Comparison of ENCODE assay signal across 10 cellular contexts in the genomic region with DNA sequence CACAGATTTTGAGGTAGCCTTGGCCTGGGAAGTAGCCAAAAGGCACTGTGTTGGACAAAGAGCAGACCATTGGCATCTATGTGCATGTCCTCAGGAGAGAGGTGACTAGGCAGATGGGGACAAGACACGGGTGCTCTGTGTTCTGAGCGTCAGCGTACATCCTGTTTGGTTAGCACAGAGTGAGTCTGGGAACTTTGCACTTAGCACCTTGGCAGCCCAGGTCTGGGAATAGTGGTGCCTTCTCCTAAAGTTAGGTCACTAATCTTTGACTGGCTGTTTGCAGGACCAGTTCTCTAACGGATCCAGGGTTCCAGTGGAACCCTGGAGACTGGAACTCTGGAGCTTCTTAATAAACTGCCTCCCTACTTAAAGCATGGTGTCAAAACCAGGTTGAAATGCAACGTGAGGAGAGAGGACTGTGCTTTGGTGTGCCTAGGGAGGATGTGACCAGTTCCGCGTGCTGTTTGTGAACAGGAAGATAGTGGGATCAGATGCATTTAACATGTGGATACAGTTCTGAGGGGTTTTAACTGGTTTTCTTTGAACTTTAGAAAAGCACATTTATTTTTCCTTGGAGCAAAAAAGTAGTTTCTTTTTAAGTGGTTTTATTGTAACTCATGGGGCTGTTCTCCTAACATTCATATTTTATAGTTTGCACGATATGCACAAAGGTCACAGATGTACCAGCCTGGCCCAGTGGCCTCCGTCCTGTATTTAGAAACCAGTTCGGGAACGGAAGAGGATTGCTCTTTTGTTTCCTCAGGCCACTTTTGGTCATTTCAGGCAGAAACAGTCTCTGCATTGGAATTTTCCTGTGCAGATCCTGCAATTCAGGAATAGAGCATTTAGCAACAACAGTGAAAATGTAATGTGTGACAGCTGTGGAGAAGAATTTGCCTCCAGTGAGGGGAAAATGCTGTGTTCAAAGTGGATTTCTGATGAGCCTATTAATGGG. TPM values are rescaled to one million over a fixed set of nuclear protein-coding genes. Genes with fewer than 3 reads are reported as not detected.
DNase-seq lines count a peak whose midpoint lies in the region; ATAC-seq and TF ChIP-seq lines count a peak whose summit lies in the region.
"Had no signal": no experiment of that assay in that cellular context is flagged by ENCODE, and none has a peak within 500 bp of the region (broad histone marks: within the 10 kb centered on the region; RNA-seq: fewer than 3 reads in every experiment).

No MANE protein-coding gene starts in this region.

- no peak overlapping the region for H3K4me3 Mint-ChIP-seq in Caco-2 (ENCODE audit: unreplicated experiment)
- H3K4me3 Mint-ChIP-seq in nephron progenitor cell = no peak overlapping the region
- H3K4me3 Mint-ChIP-seq: neural crest cell had no signal

- H3K27me3 Mint-ChIP-seq in Caco-2 (ENCODE audit: insufficient read depth, unreplicated experiment) (no peaks in the 10 kb centered on the region), nephron progenitor cell (ENCODE audit: low read depth, poor library complexity) (peaks cover 4% of the 10 kb centered on the region)

- in situ Hi-C loops in gastrocnemius medialis (cut with MboI; ENCODE audit: low sequenced_read_pairs in 4 of 4) = no loop called here

- no peaks in the 10 kb centered on the region for H3K36me3 ChIP-seq in Caco-2 (ENCODE audit: control insufficient read depth, insufficient read depth, low read length)
- H3K36me3 ChIP-seq in adrenal gland (replicated peaks in 1 of 2) = peaks cover 0 to 5% of the 10 kb centered on the region in 2 donors
- peaks cover 0 to 11% of the 10 kb centered on the region in 2 donors for H3K36me3 ChIP-seq in gastrocnemius medialis

- H3K27ac ChIP-seq in adrenal gland (peak overlapping the region; percentile 1 to 79 (median 62)), gastrocnemius medialis (peak overlapping the region; percentile 77 to 88 (median 82))

- BruUV-seq in Caco-2 (replicated peaks; lab: Mats Ljungman, UMichigan) = no TSS peak

- H3K4me1 ChIP-seq in Caco-2 = peaks cover 29% of the 10 kb centered on the region
- peaks cover 51 to 91% of the 10 kb centered on the region in 2 donors for H3K4me1 ChIP-seq in adrenal gland (replicated peaks in 1 of 2)
- H3K4me1 ChIP-seq in gastrocnemius medialis = peaks cover 74 to 83% of the 10 kb centered on the region in 2 donors

- 39 to 50% (median 46%) methylated on average over 9 to 11 of the region's 11 CpGs for WGBS in adrenal gland, 4 donors

- H3K36me3 Mint-ChIP-seq in Caco-2 (ENCODE audit: insufficient read depth, unreplicated experiment) (no peaks in the 10 kb centered on the region), nephron progenitor cell (ENCODE audit: low read depth) (peaks cover 12% of the 10 kb centered on the region)

- ATAC-seq in left ventricle myocardium superior = peak; percentile 92
- peak; percentile 90 to 91 for ATAC-seq in gastrocnemius medialis
- ATAC-seq in GM21717 (IDR thresholded peaks at IDR 0.05; ENCODE audit: unreplicated experiment) = no peak

- POLR2A ChIA-PET in Caco-2 (lab: Charles Lee) = no interaction called here

- no peak for TF ChIP-seq POLR2A in adrenal gland (IDR thresholded peaks at IDR 0.05)
- TF ChIP-seq POLR2A in gastrocnemius medialis (IDR thresholded peaks at IDR 0.05) = peak in 1 of 2 donors; percentile 29

- H3K9me3 Mint-ChIP-seq in Caco-2 (ENCODE audit: unreplicated experiment) (no peaks in the 10 kb centered on the region), nephron progenitor cell (no peaks in the 10 kb centered on the region)
- H3K9me3 Mint-ChIP-seq: neural crest cell had no signal

- intact Hi-C loops in Caco-2 (cut with micrococcal nuclease; ENCODE audit: unreplicated experiment) = no loop called here
- intact Hi-C loops in adrenal gland (cut with DNase I) = no loop called here
- intact Hi-C loops in left ventricle myocardium superior (cut with micrococcal nuclease) = no loop called here
- intact Hi-C loops in gastrocnemius medialis (cut with DNase I; ENCODE audit: low total_unique reads) = no loop called here

- H3K9me3 ChIP-seq in Caco-2 (no peaks in the 10 kb centered on the region), adrenal gland (replicated peaks in 1 of 3) (no peaks in the 10 kb centered on the region), gastrocnemius medialis (no peaks in the 10 kb centered on the region)

- peak overlapping the region; percentile 31 for H3K27ac Mint-ChIP-seq in Caco-2 (ENCODE audit: unreplicated experiment)
- no peak overlapping the region for H3K27ac Mint-ChIP-seq in nephron progenitor cell

- DNase-seq in Caco-2 (no peak), adrenal gland (peak in 5 of 7 donors; percentile 40 to 90 (median 58)), left ventricle myocardium superior (peak; percentile 72), gastrocnemius medialis (peak; percentile 79 to 92), T-helper 2 cell (no peak), nephron progenitor cell (no peak)
- DNase-seq in activated naive CD4-positive, alpha-beta T cell (lab: John Stamatoyannopoulos, UW) = no peak
- DNase-seq: activated CD4-positive, alpha-beta T cell treated with anti-CD3 and anti-CD28 coated beads, Interleukin-2, amount 50 U/mL, for 4 hours had no signal

- H3K4me3 ChIP-seq in Caco-2 (ENCODE audit: low read depth, low read length) = no peak overlapping the region
- no peak overlapping the region for H3K4me3 ChIP-seq in adrenal gland
- no peak overlapping the region for H3K4me3 ChIP-seq in gastrocnemius medialis

- H3K27me3 ChIP-seq in Caco-2 (replicated peaks; ENCODE audit: control insufficient read depth, insufficient read depth, low read length) = no peaks in the 10 kb centered on the region
- H3K27me3 ChIP-seq in adrenal gland = no peaks in the 10 kb centered on the region
- H3K27me3 ChIP-seq in gastrocnemius medialis = no peaks in the 10 kb centered on the region

- H3K4me1 Mint-ChIP-seq in Caco-2 (ENCODE audit: low read depth, unreplicated experiment) (peaks cover 36% of the 10 kb centered on the region), nephron progenitor cell (peaks cover 16% of the 10 kb centered on the region)

- no peak for TF ChIP-seq CTCF in Caco-2 (IDR thresholded peaks at IDR 0.05; ENCODE audit: insufficient read depth in 1 of 2, low read depth in 1 of 2, low read length in 1 of 2, severe bottlenecking in 1 of 2, unreplicated experiment in 1 of 2)
- TF ChIP-seq CTCF in adrenal gland (IDR thresholded peaks at IDR 0.05) = no peak
- no peak for TF ChIP-seq CTCF in gastrocnemius medialis (IDR thresholded peaks at IDR 0.05 in 4 of 5, conservative IDR thresholded peaks at IDR 0.05 in 1 of 5)
- no peak for TF ChIP-seq CTCF in nephron progenitor cell (IDR thresholded peaks at IDR 0.05)

- CTCF ChIA-PET in Caco-2 (lab: Charles Lee) = no interaction called here

RNA-seq across cellular contexts. Expression of a gene that starts 48.8 kb away (rescaled TPM):
- total RNA-seq in Caco-2 (2022) (56.4 and 63.0 TPM in 2 replicates), adrenal gland (100 to 1,000 TPM; 116 to 316 (median 173) TPM), left ventricle myocardium superior (84.4 TPM), gastrocnemius medialis (100 to 1,000 TPM in 1 of 4 donors, 10 to 100 TPM in 3; 19.3 to 150 (median 64.5) TPM)
- 10 to 100 TPM in 1 of 3 donors, 1 to 10 TPM in 2; 5.6 to 71.0 (median 9.7) TPM for polyA plus RNA-seq in adrenal gland

Comparison
In these comparisons a context has a peak if more than half of its experiments do, and no peak if none do; other contexts are left out.
1. DNase-seq: peak in adrenal gland (5 of 7), left ventricle myocardium superior (single experiment) and gastrocnemius medialis (2 of 2); none in Caco-2 (0 of 2), T-helper 2 cell (0 of 5), nephron progenitor cell (single experiment) and activated naive CD4-positive, alpha-beta T cell (0 of 4).